Comparison of ENCODE assay signal across 8 cellular contexts in the genomic region with DNA sequence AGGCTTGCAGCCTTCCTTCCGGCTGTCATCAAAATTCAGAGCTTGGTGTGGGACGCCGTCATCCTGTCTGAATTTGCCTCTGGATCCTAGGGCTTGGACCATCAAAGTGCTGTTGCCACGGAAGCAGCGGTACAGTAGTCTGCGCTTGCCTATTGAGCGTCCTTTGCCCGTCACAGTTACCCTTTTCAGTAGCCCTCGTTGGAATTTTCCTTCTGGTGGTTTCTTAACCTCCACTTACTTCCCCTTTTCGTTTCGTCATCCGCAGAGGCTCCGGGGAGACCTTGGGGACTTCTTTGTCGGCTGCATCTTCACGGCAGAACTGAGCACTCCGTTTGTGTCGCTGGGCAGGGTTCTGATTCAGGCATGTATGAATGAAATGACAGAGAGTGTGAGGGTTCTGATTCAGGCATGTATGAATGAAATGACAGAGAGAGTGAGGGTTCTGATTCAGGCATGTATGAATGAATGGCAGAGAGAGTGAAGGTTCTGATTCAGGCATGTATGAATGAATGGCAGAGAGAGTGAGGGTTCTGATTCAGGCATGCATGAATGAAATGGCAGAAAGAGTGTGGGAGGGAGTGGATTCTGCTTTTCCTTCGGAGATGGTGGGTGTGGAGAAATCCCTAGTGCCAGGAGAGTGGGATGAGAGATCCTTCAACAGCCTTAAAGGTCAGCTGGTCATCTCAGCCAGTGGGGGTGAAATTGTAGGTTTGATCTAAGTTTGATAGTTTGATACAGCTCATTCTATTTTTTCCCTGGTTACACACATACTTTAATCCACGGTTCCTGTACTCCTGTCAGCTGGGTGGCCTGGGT. TPM values are rescaled to one million over a fixed set of nuclear protein-coding genes. Genes with fewer than 3 reads are reported as not detected.
DNase-seq lines count a peak whose midpoint lies in the region; ATAC-seq, FAIRE-seq and TF ChIP-seq lines count a peak whose summit lies in the region.

No MANE protein-coding gene starts in this region.

- no peak overlapping the region for H3K4me3 ChIP-seq in CD4-positive, alpha-beta memory T cell (ENCODE audit: low read length in 2 of 2)
- H3K4me3 ChIP-seq in psoas muscle = no peak overlapping the region

- H3K4me1 ChIP-seq in CD4-positive, alpha-beta memory T cell (ENCODE audit: insufficient read depth, low read length) = no peaks in the 10 kb centered on the region
- H3K4me1 ChIP-seq in psoas muscle = no peaks in the 10 kb centered on the region

- no peaks in the 10 kb centered on the region for H3K27me3 Mint-ChIP-seq in CD4-positive, alpha-beta memory T cell
- no peaks in the 10 kb centered on the region for H3K27me3 Mint-ChIP-seq in activated naive CD8-positive, alpha-beta T cell treated with anti-CD3 and anti-CD28 coated beads, Interleukin-2, amount 50 U/mL, for 24 hours

- WGBS in psoas muscle, 3 donors = 78 to 90% (median 82%) methylated on average over 19 of the region's 19 CpGs

- H3K36me3 Mint-ChIP-seq in CD4-positive, alpha-beta memory T cell = peaks cover 13 to 19% of the 10 kb centered on the region in 2 donors
- H3K36me3 Mint-ChIP-seq in activated naive CD8-positive, alpha-beta T cell treated with anti-CD3 and anti-CD28 coated beads, Interleukin-2, amount 50 U/mL, for 24 hours (ENCODE audit: low read depth) = peaks cover 59% of the 10 kb centered on the region

- FAIRE-seq in HTR-8/SVneo (lab: Jason Lieb, UNC) = peak; percentile 73

- CTCF ChIA-PET in CD4-positive, alpha-beta memory T cell (lab: Charles Lee; ENCODE audit: partially characterized antibody) = no interaction called here

- H3K4me1 Mint-ChIP-seq in CD4-positive, alpha-beta memory T cell = peaks cover 6 to 16% (median 9%) of the 10 kb centered on the region in 4 donors
- peaks cover 29% of the 10 kb centered on the region for H3K4me1 Mint-ChIP-seq in activated naive CD8-positive, alpha-beta T cell treated with anti-CD3 and anti-CD28 coated beads, Interleukin-2, amount 50 U/mL, for 24 hours

- intact Hi-C loops in CD4-positive, alpha-beta memory T cell (cut with micrococcal nuclease) = no loop called here
- intact Hi-C loops in psoas muscle (cut with DNase I) = no loop called here

- no peak for TF ChIP-seq CTCF in psoas muscle (IDR thresholded peaks at IDR 0.05)

- DNase-seq in CD4-positive, alpha-beta memory T cell = peak in 2 of 5 donors; percentile 20 to 66
- DNase-seq in HTR-8/SVneo (ENCODE audit: insufficient read length, low spot score) (no peak), NCI-H524 treated with DMSO at 0.1 percent for 48 hours (lab: John Stamatoyannopoulos, UW) (no peak), psoas muscle (no peak)
- DNase-seq in activated naive CD8-positive, alpha-beta T cell treated with anti-CD3 and anti-CD28 coated beads, Interleukin-2, amount 50 U/mL, for 24 hours = peak; percentile 43
- peak; percentile 46 for DNase-seq in stimulated activated naive CD8-positive, alpha-beta T cell treated with anti-CD3 and anti-CD28 coated beads, Interleukin-15, Interleukin-2, amounts not matched to agents 100 U/mL and 50 U/mL, for 24 hours
- no peak for DNase-seq in activated CD8-positive, alpha-beta memory T cell treated with anti-CD3 and anti-CD28 coated beads, Interleukin-2, amount 50 U/mL, for 4 hours

- ATAC-seq in GM21381 (IDR thresholded peaks at IDR 0.05; ENCODE audit: unreplicated experiment) (peak; percentile 82), psoas muscle (no peak)
- ATAC-seq in activated naive CD8-positive, alpha-beta T cell treated with anti-CD3 and anti-CD28 coated beads, Interleukin-2, amount 50 U/mL, for 24 hours = peak; percentile 81
- ATAC-seq in stimulated activated naive CD8-positive, alpha-beta T cell treated with anti-CD3 and anti-CD28 coated beads, Interleukin-15, Interleukin-2, amounts not matched to agents 100 U/mL and 50 U/mL, for 24 hours = peak; percentile 81

- peak overlapping the region in 5 of 8 donors; percentile 22 to 68 (median 26) for H3K4me3 Mint-ChIP-seq in CD4-positive, alpha-beta memory T cell
- peak overlapping the region; percentile 5 for H3K4me3 Mint-ChIP-seq in activated naive CD8-positive, alpha-beta T cell treated with anti-CD3 and anti-CD28 coated beads, Interleukin-2, amount 50 U/mL, for 24 hours

- H3K27ac ChIP-seq in CD4-positive, alpha-beta memory T cell (ENCODE audit: low read depth, low read length) = no peak overlapping the region
- H3K27ac ChIP-seq in psoas muscle = no peak overlapping the region

- no peaks in the 10 kb centered on the region for H3K9me3 Mint-ChIP-seq in CD4-positive, alpha-beta memory T cell
- no peaks in the 10 kb centered on the region for H3K9me3 Mint-ChIP-seq in activated naive CD8-positive, alpha-beta T cell treated with anti-CD3 and anti-CD28 coated beads, Interleukin-2, amount 50 U/mL, for 24 hours

- peaks cover 17% of the 10 kb centered on the region for H3K36me3 ChIP-seq in CD4-positive, alpha-beta memory T cell (ENCODE audit: insufficient read depth, low read length)
- peaks cover 3 to 61% of the 10 kb centered on the region in 2 donors for H3K36me3 ChIP-seq in psoas muscle (ENCODE audit: insufficient read depth in 1 of 2, low read depth in 1 of 2)

- H3K9me3 ChIP-seq in CD4-positive, alpha-beta memory T cell (ENCODE audit: control insufficient read depth in 1 of 2, low read length in 2 of 2) = no peaks in the 10 kb centered on the region
- H3K9me3 ChIP-seq in psoas muscle = no peaks in the 10 kb centered on the region

- H3K27ac Mint-ChIP-seq in CD4-positive, alpha-beta memory T cell = peak overlapping the region; percentile 8 to 77 (median 65)
- peak overlapping the region; percentile 80 for H3K27ac Mint-ChIP-seq in activated naive CD8-positive, alpha-beta T cell treated with anti-CD3 and anti-CD28 coated beads, Interleukin-2, amount 50 U/mL, for 24 hours

- POLR2A ChIA-PET in CD4-positive, alpha-beta memory T cell (lab: Charles Lee; ENCODE audit: partially characterized antibody) = no interaction called here

- no peaks in the 10 kb centered on the region for H3K27me3 ChIP-seq in CD4-positive, alpha-beta memory T cell (ENCODE audit: insufficient read depth, low read length)
- H3K27me3 ChIP-seq in psoas muscle (ENCODE audit: insufficient read depth in 3 of 3, low read length in 2 of 3) = no peaks in the 10 kb centered on the region

RNA-seq across cellular contexts. Expression of gene TLCD3A, which starts 8.1 kb away (rescaled TPM):
- total RNA-seq in CD4-positive, alpha-beta memory T cell = under 1 TPM; 0.42 to 0.55 TPM
- polyA plus RNA-seq in CD4-positive, alpha-beta memory T cell = under 1 TPM in 1 of 2 donors, not detected in 1; 0.47 TPM
- total RNA-seq in psoas muscle = 1 to 10 TPM; 1.4 to 2.8 (median 1.7) TPM
- 1 to 10 TPM in 1 of 3 donors, under 1 TPM in 2; 0.75 to 1.5 (median 0.86) TPM for polyA plus RNA-seq in psoas muscle

RNA-seq across cellular contexts. Expression of gene GEMIN4, which starts 11.6 kb away (rescaled TPM):
- total RNA-seq in CD4-positive, alpha-beta memory T cell = 10 to 100 TPM; 24.4 to 24.7 TPM
- polyA plus RNA-seq in CD4-positive, alpha-beta memory T cell = 10 to 100 TPM; 20.6 to 23.4 TPM
- 10 to 100 TPM; 11.2 to 21.9 (median 14.8) TPM for total RNA-seq in psoas muscle
- 10 to 100 TPM in 2 of 3 donors, 1 to 10 TPM in 1; 7.2 to 12.6 (median 11.4) TPM for polyA plus RNA-seq in psoas muscle

RNA-seq across cellular contexts. Expression of gene VPS53, which starts 25.8 kb away (rescaled TPM):
- total RNA-seq in CD4-positive, alpha-beta memory T cell = 10 to 100 TPM; 81.1 to 90.8 TPM
- 1 to 10 TPM; 3.8 to 7.0 TPM for polyA plus RNA-seq in CD4-positive, alpha-beta memory T cell
- total RNA-seq in psoas muscle = 10 to 100 TPM; 35.8 to 55.0 (median 49.1) TPM
- 10 to 100 TPM in 1 of 3 donors, 1 to 10 TPM in 2; 6.1 to 19.6 (median 7.7) TPM for polyA plus RNA-seq in psoas muscle

RNA-seq across cellular contexts. Expression of gene GLOD4, which starts 41.6 kb away (rescaled TPM):
- total RNA-seq in CD4-positive, alpha-beta memory T cell = 10 to 100 TPM; 94.9 to 97.2 TPM
- polyA plus RNA-seq in CD4-positive, alpha-beta memory T cell = 100 to 1,000 TPM; 122 to 131 TPM
- total RNA-seq in psoas muscle = 10 to 100 TPM; 18.5 to 25.2 (median 20.8) TPM
- 10 to 100 TPM; 13.5 to 29.2 (median 21.7) TPM for polyA plus RNA-seq in psoas muscle

RNA-seq across cellular contexts. Expression of gene MRM3, which starts 41.7 kb away (rescaled TPM):
- 10 to 100 TPM; 18.6 to 20.9 TPM for total RNA-seq in CD4-positive, alpha-beta memory T cell
- polyA plus RNA-seq in CD4-positive, alpha-beta memory T cell = 10 to 100 TPM; 20.0 to 32.6 TPM
- total RNA-seq in psoas muscle = 10 to 100 TPM; 17.2 to 30.1 (median 19.5) TPM
- 10 to 100 TPM; 25.9 to 36.2 (median 28.3) TPM for polyA plus RNA-seq in psoas muscle

Comparison
In these comparisons a context has a peak if more than half of its experiments do, and no peak if none do; other contexts are left out.
1. DNase-seq: peak in activated naive CD8-positive, alpha-beta T cell treated with anti-CD3 and anti-CD28 coated beads, Interleukin-2, amount 50 U/mL, for 24 hours (single experiment) and stimulated activated naive CD8-positive, alpha-beta T cell treated with anti-CD3 and anti-CD28 coated beads, Interleukin-15, Interleukin-2, amounts not matched to agents 100 U/mL and 50 U/mL, for 24 hours (single experiment); none in HTR-8/SVneo (single experiment), NCI-H524 treated with DMSO at 0.1 percent for 48 hours (single experiment), psoas muscle (0 of 2) and activated CD8-positive, alpha-beta memory T cell treated with anti-CD3 and anti-CD28 coated beads, Interleukin-2, amount 50 U/mL, for 4 hours (single experiment).
2. ATAC-seq: peak in GM21381 (single experiment), activated naive CD8-positive, alpha-beta T cell treated with anti-CD3 and anti-CD28 coated beads, Interleukin-2, amount 50 U/mL, for 24 hours (single experiment) and stimulated activated naive CD8-positive, alpha-beta T cell treated with anti-CD3 and anti-CD28 coated beads, Interleukin-15, Interleukin-2, amounts not matched to agents 100 U/mL and 50 U/mL, for 24 hours (single experiment); none in psoas muscle (0 of 4).